ENCODE assay signal across 10 cellular contexts in the genomic region with DNA sequence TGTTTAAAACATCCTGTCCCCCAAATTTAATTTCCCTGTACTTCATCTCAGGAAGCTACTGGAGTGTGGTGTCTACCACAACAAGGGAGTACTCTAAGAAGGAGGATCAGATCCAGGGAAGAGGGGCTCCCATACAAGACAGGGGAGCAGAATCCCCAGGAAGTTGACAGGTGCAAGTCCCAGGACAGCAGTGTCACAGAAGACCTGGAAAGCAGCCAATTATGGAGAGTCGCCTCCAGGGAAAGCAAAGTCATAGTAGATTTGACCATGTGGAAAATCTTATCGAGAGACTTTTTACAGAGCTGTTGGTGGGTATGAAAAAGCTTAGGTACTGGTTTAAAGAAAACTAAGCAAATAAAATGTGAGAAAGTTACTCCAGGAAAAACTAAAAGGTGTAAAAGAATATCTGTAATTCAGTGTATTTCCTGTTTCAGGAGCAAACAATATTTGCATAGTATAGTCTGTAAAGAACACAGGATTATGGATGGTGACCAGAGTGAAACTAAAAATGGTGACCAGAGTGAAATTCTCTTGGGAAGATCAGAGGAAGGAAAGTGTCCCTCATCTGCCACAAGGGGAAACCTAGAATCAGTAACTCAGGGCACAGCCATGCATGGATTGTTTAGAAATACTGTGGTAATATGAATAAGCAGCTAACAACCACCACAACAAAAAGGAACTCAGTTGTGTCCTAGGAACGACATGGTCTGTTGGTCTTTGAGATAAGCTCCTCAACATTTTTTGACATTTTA. TPM values are rescaled to one million over a fixed set of nuclear protein-coding genes. Genes with fewer than 3 reads are reported as not detected.
DNase-seq lines count a peak whose midpoint lies in the region; ATAC-seq and TF ChIP-seq lines count a peak whose summit lies in the region.
"Had no signal": no experiment of that assay in that cellular context is flagged by ENCODE, and none has a peak within 500 bp of the region (broad histone marks: within the 10 kb centered on the region; RNA-seq: fewer than 3 reads in every experiment).

No MANE protein-coding gene starts in this region.

- POLR2A ChIA-PET in CD4-positive, alpha-beta memory T cell (lab: Charles Lee; ENCODE audit: partially characterized antibody), result no interaction called here

- H3K4me1 ChIP-seq in upper lobe of right lung, result no peaks in the 10 kb centered on the region
- no peaks in the 10 kb centered on the region for H3K4me1 ChIP-seq in CD4-positive, alpha-beta memory T cell (ENCODE audit: insufficient read depth, low read length)

- H3K27ac ChIP-seq in C4-2B, result no peak overlapping the region
- no peak overlapping the region for H3K27ac ChIP-seq in upper lobe of right lung
- H3K27ac ChIP-seq in CD4-positive, alpha-beta memory T cell (ENCODE audit: low read depth, low read length), result no peak overlapping the region

- no peaks in the 10 kb centered on the region for H3K27me3 Mint-ChIP-seq in CD4-positive, alpha-beta memory T cell

- intact Hi-C loops in upper lobe of right lung (cut with DNase I), result loop anchor here (10.0 kb wide), 1 partner anchor 135 kb away; no protein-coding TSS in a partner anchor
- intact Hi-C loops in CD4-positive, alpha-beta memory T cell (cut with micrococcal nuclease), result no loop called here

- no peaks in the 10 kb centered on the region for H3K9me3 ChIP-seq in upper lobe of right lung
- no peaks in the 10 kb centered on the region for H3K9me3 ChIP-seq in CD4-positive, alpha-beta memory T cell (ENCODE audit: control insufficient read depth in 1 of 2, low read length in 2 of 2)
- H3K9me3 ChIP-seq: body of pancreas had no signal

- no peak overlapping the region for H3K4me3 Mint-ChIP-seq in CD4-positive, alpha-beta memory T cell
- H3K4me3 Mint-ChIP-seq: mesothelial cell of epicardium had no signal

- peak; percentile 35 for TF ChIP-seq CTCF in C4-2B (conservative IDR thresholded peaks at IDR 0.05)
- no peak for TF ChIP-seq CTCF in upper lobe of right lung (IDR thresholded peaks at IDR 0.05)

- H3K9me3 Mint-ChIP-seq in CD4-positive, alpha-beta memory T cell, result no peaks in the 10 kb centered on the region
- H3K9me3 Mint-ChIP-seq: mesothelial cell of epicardium had no signal

- DNase-seq in NCI-H1105 treated with DMSO at 0.1 percent for 48 hours (lab: John Stamatoyannopoulos, UW) (peak; percentile 38), fibroblast of peridontal ligament (ENCODE audit: extremely low read depth) (peak; percentile 8), upper lobe of right lung (no peak), NCI-H1930 (lab: John Stamatoyannopoulos, UW) (no peak)
- no peak for DNase-seq in central memory CD4-positive, alpha-beta T cell
- DNase-seq in CD4-positive, alpha-beta memory T cell, result no peak

- H3K27me3 ChIP-seq in upper lobe of right lung, result no peaks in the 10 kb centered on the region
- H3K27me3 ChIP-seq in CD4-positive, alpha-beta memory T cell (ENCODE audit: insufficient read depth, low read length), result no peaks in the 10 kb centered on the region
- H3K27me3 ChIP-seq: body of pancreas had no signal

- CTCF ChIA-PET in CD4-positive, alpha-beta memory T cell (lab: Charles Lee; ENCODE audit: partially characterized antibody), result interaction anchor here (0.9 to 1.1 kb wide), 2 partner anchors 10 to 154 kb away, joined by 3 to 5 read pairs; no protein-coding TSS in a partner anchor

- peak overlapping the region in 3 of 7 donors; percentile 0 to 53 (median 9) for H3K27ac Mint-ChIP-seq in CD4-positive, alpha-beta memory T cell
- H3K27ac Mint-ChIP-seq: mesothelial cell of epicardium had no signal

- peaks cover 14% of the 10 kb centered on the region for H3K36me3 ChIP-seq in upper lobe of right lung
- H3K36me3 ChIP-seq in CD4-positive, alpha-beta memory T cell (ENCODE audit: insufficient read depth, low read length), result no peaks in the 10 kb centered on the region

- H3K36me3 Mint-ChIP-seq in CD4-positive, alpha-beta memory T cell, result peaks cover 9 to 13% of the 10 kb centered on the region in 2 donors

- H3K4me3 ChIP-seq in upper lobe of right lung, result no peak overlapping the region
- no peak overlapping the region for H3K4me3 ChIP-seq in CD4-positive, alpha-beta memory T cell (ENCODE audit: low read length in 2 of 2)
- H3K4me3 ChIP-seq: body of pancreas had no signal

- peak; percentile 47 for ATAC-seq in GM21529 (IDR thresholded peaks at IDR 0.05; ENCODE audit: unreplicated experiment)
- ATAC-seq in upper lobe of right lung, result no peak

- H3K4me1 Mint-ChIP-seq in CD4-positive, alpha-beta memory T cell, result peaks cover 0 to 1% (median 0%) of the 10 kb centered on the region in 4 donors
- H3K4me1 Mint-ChIP-seq: mesothelial cell of epicardium had no signal

RNA-seq across cellular contexts. Expression of a gene that starts 44.5 kb away (rescaled TPM):
- 6.5 TPM for total RNA-seq in upper lobe of right lung
- total RNA-seq in CD4-positive, alpha-beta memory T cell, result 1 to 10 TPM; 4.4 to 4.5 TPM
- polyA plus RNA-seq in CD4-positive, alpha-beta memory T cell, result 1 to 10 TPM; 5.9 to 7.0 TPM

Comparison
In these comparisons a context has a peak if more than half of its experiments do, and no peak if none do; other contexts are left out.
1. DNase-seq: peak in NCI-H1105 treated with DMSO at 0.1 percent for 48 hours (single experiment) and fibroblast of peridontal ligament (single experiment); none in upper lobe of right lung (single experiment), central memory CD4-positive, alpha-beta T cell (single experiment), NCI-H1930 (0 of 2) and CD4-positive, alpha-beta memory T cell (0 of 5).